Comparison of ENCODE assay signal across 11 cellular contexts in the genomic region with DNA sequence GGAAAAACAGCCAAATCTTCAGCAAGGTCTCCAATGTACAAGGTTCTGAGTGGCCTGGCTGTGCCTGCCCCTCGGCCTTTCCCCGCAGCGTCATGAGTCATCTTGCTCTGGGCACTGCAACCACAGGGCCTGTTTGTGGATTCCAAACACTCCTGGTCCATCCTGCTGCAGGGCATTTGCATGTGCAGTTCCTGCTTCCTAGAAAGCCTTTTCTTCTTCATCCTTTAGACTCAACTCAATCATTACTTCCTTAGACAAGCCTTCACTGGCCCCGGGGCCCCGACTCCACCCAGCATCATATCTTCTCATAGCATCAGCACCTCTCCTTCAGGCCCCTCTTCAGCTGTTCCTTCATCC.
DNase-seq lines count a peak whose midpoint lies in the region; ATAC-seq lines count a peak whose summit lies in the region.
"Had no signal": no experiment of that assay in that cellular context is flagged by ENCODE, and none has a peak within 500 bp of the region (broad histone marks: within the 10 kb centered on the region; RNA-seq: fewer than 3 reads in every experiment).

No MANE protein-coding gene starts in this region.

- H3K36me3 ChIP-seq in ACC112 (ENCODE audit: insufficient read depth, low read length): no peaks in the 10 kb centered on the region

- peak overlapping the region; percentile 54 for H3K27ac ChIP-seq in ACC112 (ENCODE audit: low read depth, low read length)
- no peak overlapping the region for H3K27ac ChIP-seq in right cardiac atrium (ENCODE audit: low read length)

- H3K4me1 ChIP-seq in ACC112 (ENCODE audit: control insufficient read depth, insufficient read depth, low read length, unreplicated experiment) (peaks cover 17% of the 10 kb centered on the region), right cardiac atrium (ENCODE audit: control insufficient read depth, insufficient read depth, low read length) (no peaks in the 10 kb centered on the region)

- no peak overlapping the region for H2AFZ ChIP-seq in ACC112 (ENCODE audit: low read length, unreplicated experiment)

- H3K27me3 ChIP-seq in ACC112 (ENCODE audit: insufficient read depth, low read length) (no peaks in the 10 kb centered on the region), right cardiac atrium (ENCODE audit: control insufficient read depth, insufficient read depth) (no peaks in the 10 kb centered on the region)

- WGBS in right cardiac atrium: 90% methylated on average over 5 of the region's 5 CpGs

- ATAC-seq in right cardiac atrium (peak in 1 of 2 donors; percentile 40), GM21526 (IDR thresholded peaks at IDR 0.05; ENCODE audit: low FRiP score, unreplicated experiment) (no peak), HG03565 (IDR thresholded peaks at IDR 0.05; ENCODE audit: unreplicated experiment) (no peak)
- ATAC-seq: CD8-positive, alpha-beta T cell had no signal

- intact Hi-C loops in right cardiac atrium (cut with DNase I): no loop called here

- peak; percentile 49 for DNase-seq in H4 (ENCODE audit: low spot score)
- peak; percentile 21 for DNase-seq in UCSD-AML1 (lab: John Stamatoyannopoulos, UW; ENCODE audit: unreplicated experiment)
- DNase-seq in right cardiac atrium: peak in 2 of 3 donors; percentile 22 to 41
- DNase-seq in effector CD8-positive, alpha-beta T cell (lab: John Stamatoyannopoulos, UW): no peak
- no peak for DNase-seq in NCI-H1930 (lab: John Stamatoyannopoulos, UW)
- DNase-seq: activated T-cell treated with anti-CD3 and anti-CD28 coated beads for 4 hours; CD8-positive, alpha-beta T cell; NCI-H187 treated with DMSO at 0.1 percent for 48 hours had no signal

- H3K9me3 ChIP-seq in right cardiac atrium (ENCODE audit: control insufficient read depth, low read length): no peaks in the 10 kb centered on the region

- H3K79me2 ChIP-seq in ACC112 (ENCODE audit: control insufficient read depth, insufficient read depth, low read length, unreplicated experiment): no peaks in the 10 kb centered on the region

- no peak overlapping the region for H3K4me3 ChIP-seq in ACC112 (ENCODE audit: low read depth, low read length)
- no peak overlapping the region for H3K4me3 ChIP-seq in right cardiac atrium (ENCODE audit: low read length)

Comparison
In these comparisons a context has a peak if more than half of its experiments do, and no peak if none do; other contexts are left out.
1. DNase-seq: peak in H4 (single experiment), UCSD-AML1 (single experiment) and right cardiac atrium (2 of 3); none in effector CD8-positive, alpha-beta T cell (single experiment) and NCI-H1930 (0 of 2).